In genomic region chr11:63760487-63761079, GRCh38 we compare ENCODE assay signal across 14 cellular contexts. TPM values are rescaled to one million over a fixed set of nuclear protein-coding genes. Genes with fewer than 3 reads are reported as not detected.
A peak's percentile ranks its signal among the peaks of the same experiment; 100 is the strongest.
DNase-seq lines count a peak whose midpoint lies in the region; ATAC-seq and TF ChIP-seq lines count a peak whose summit lies in the region.
"Had no signal": no experiment of that assay in that cellular context is flagged by ENCODE, and none has a peak within 500 bp of the region (broad histone marks: within the 10 kb centered on the region; RNA-seq: fewer than 3 reads in every experiment).

No MANE protein-coding gene starts in this region.

- no peaks in the 10 kb centered on the region for H3K27me3 ChIP-seq in GM23338 (ENCODE audit: insufficient read depth)
- no peaks in the 10 kb centered on the region for H3K27me3 ChIP-seq in neutrophil
- H3K27me3 ChIP-seq: BLaER1, SJCRH30 had no signal

- H3F3A ChIP-seq in GM23338 (replicated peaks; ENCODE audit: low read depth) = peaks cover 24% of the 10 kb centered on the region

- H3K4me2 ChIP-seq in GM23338 = peak overlapping the region; percentile 98
- H3K4me2 ChIP-seq: BLaER1 had no signal

- H2AFZ ChIP-seq in GM23338 = no peak overlapping the region

- peak overlapping the region; percentile 93; the same call in 1 of the 2 replicates for H3K27ac Mint-ChIP-seq in GM23338
- H3K27ac Mint-ChIP-seq in glutamatergic neuron (ENCODE audit: unreplicated experiment) = peak overlapping the region; percentile 91

- no peak overlapping the region for H3K9ac ChIP-seq in SK-N-MC (ENCODE audit: insufficient read length)
- H3K9ac ChIP-seq: BLaER1 had no signal

- H3K79me2 ChIP-seq in GM23338 (replicated peaks; ENCODE audit: insufficient read depth) = peaks cover 41% of the 10 kb centered on the region

- peak overlapping the region; percentile 95; the same call in 1 of the 2 replicates for H3K27ac ChIP-seq in GM23338 (ENCODE audit: low read depth)
- H3K27ac ChIP-seq in SK-N-MC = peak overlapping the region; percentile 79
- peak overlapping the region; percentile 17 for H3K27ac ChIP-seq in neutrophil
- H3K27ac ChIP-seq: BLaER1, SJCRH30 had no signal

- TF ChIP-seq CTCF in GM23338 (conservative IDR thresholded peaks at IDR 0.05; ENCODE audit: low read depth in 2 of 2) (no peak), glutamatergic neuron (IDR thresholded peaks at IDR 0.05; ENCODE audit: partially characterized antibody, unreplicated experiment) (no peak), neutrophil (IDR thresholded peaks at IDR 0.05) (no peak)

- H3K4me3 ChIP-seq in GM23338 (peak overlapping the region; percentile 99), SK-N-MC (no peak overlapping the region), neutrophil (ENCODE audit: low read depth in 1 of 2, low read length in 1 of 2) (no peak overlapping the region)
- H3K4me3 ChIP-seq: BLaER1, SJCRH30 had no signal

- peaks cover 33% of the 10 kb centered on the region for H3K27me3 Mint-ChIP-seq in GM23338 (ENCODE audit: insufficient read depth, low read depth, poor library complexity)
- H3K27me3 Mint-ChIP-seq in glutamatergic neuron (ENCODE audit: unreplicated experiment) = peaks cover 28% of the 10 kb centered on the region

- no peaks in the 10 kb centered on the region for H3K9me2 ChIP-seq in GM23338 (ENCODE audit: insufficient read depth)

- H3K4me1 Mint-ChIP-seq in GM23338 = peaks cover 34% of the 10 kb centered on the region
- peaks cover 15% of the 10 kb centered on the region for H3K4me1 Mint-ChIP-seq in glutamatergic neuron (ENCODE audit: low read depth, unreplicated experiment)

- no peaks in the 10 kb centered on the region for H3K9me3 ChIP-seq in SK-N-MC (ENCODE audit: low read depth, low read length)
- H3K9me3 ChIP-seq in neutrophil = no peaks in the 10 kb centered on the region
- H3K9me3 ChIP-seq: BLaER1, SJCRH30 had no signal

- DNase-seq in GM23338 (ENCODE audit: low spot score) (peak; percentile 36), SK-N-MC (ENCODE audit: low read depth, low spot score) (no peak), glutamatergic neuron (no peak), NCI-H526 (lab: John Stamatoyannopoulos, UW) (no peak), NCI-H2171 (lab: John Stamatoyannopoulos, UW) (no peak), NOMO-1 (lab: John Stamatoyannopoulos, UW; ENCODE audit: unreplicated experiment in 2 of 2) (no peak)
- DNase-seq: HCEC 1CT, MM.1S, NCI-H1105, NCI-H1694 treated with DMSO at 0.1 percent for 48 hours, NCI-H446 treated with DMSO at 0.1 percent for 48 hours, SJCRH30 had no signal

- H3K4me1 ChIP-seq in GM23338 (ENCODE audit: insufficient read depth) (peaks cover 41% of the 10 kb centered on the region), neutrophil (ENCODE audit: control insufficient read depth in 1 of 2, insufficient read depth in 1 of 2, low read depth in 1 of 2, low read length in 1 of 2) (no peaks in the 10 kb centered on the region)
- H3K4me1 ChIP-seq: SJCRH30 had no signal

- peaks cover 29% of the 10 kb centered on the region for H4K20me1 ChIP-seq in GM23338 (replicated peaks; ENCODE audit: insufficient read depth)

- H3K4me3 Mint-ChIP-seq in GM23338 (peak overlapping the region; percentile 97), glutamatergic neuron (ENCODE audit: unreplicated experiment) (peak overlapping the region; percentile 94)

- H3K36me3 Mint-ChIP-seq in GM23338 (ENCODE audit: low read depth) (peaks cover 48% of the 10 kb centered on the region), glutamatergic neuron (ENCODE audit: unreplicated experiment) (no peaks in the 10 kb centered on the region)

- H3K36me3 ChIP-seq in GM23338 (ENCODE audit: insufficient read depth) = 0 out of 2 replicates have a peak, but pooled peaks cover 13% of the 10 kb centered on the region
- peaks cover 49% of the 10 kb centered on the region for H3K36me3 ChIP-seq in SK-N-MC (ENCODE audit: insufficient read depth, low read length)
- H3K36me3 ChIP-seq in neutrophil = peaks cover 56% of the 10 kb centered on the region

- peaks cover 3% of the 10 kb centered on the region; the same call in 1 of the 3 replicates for H3K9me3 Mint-ChIP-seq in GM23338
- H3K9me3 Mint-ChIP-seq in glutamatergic neuron (ENCODE audit: unreplicated experiment) = peaks cover 34% of the 10 kb centered on the region

- ATAC-seq in GM23338 = no peak

TF ChIP-seq in GM23338, 12 proteins besides CTCF, POLR2A, EP300 and RAD21:
- TF ChIP-seq NANOG (IDR thresholded peaks at IDR 0.05; ENCODE audit: borderline replicate concordance) (no peak), ZNF331 (CRISPR knock-in tag; IDR thresholded peaks at IDR 0.05; ENCODE audit: low read depth) (no peak), STAT1 (IDR thresholded peaks at IDR 0.05; ENCODE audit: unreplicated experiment) (no peak), ETS1 (IDR thresholded peaks at IDR 0.05) (no peak), EZH2 (IDR thresholded peaks at IDR 0.05; ENCODE audit: low read depth, unreplicated experiment) (no peak), CREB1 (CRISPR knock-in tag; IDR thresholded peaks at IDR 0.05; ENCODE audit: low read depth) (no peak), POLR2AphosphoS5 (IDR thresholded peaks at IDR 0.05; ENCODE audit: low read depth) (peak; percentile 19)
- TF ChIP-seq, protein P1, sequence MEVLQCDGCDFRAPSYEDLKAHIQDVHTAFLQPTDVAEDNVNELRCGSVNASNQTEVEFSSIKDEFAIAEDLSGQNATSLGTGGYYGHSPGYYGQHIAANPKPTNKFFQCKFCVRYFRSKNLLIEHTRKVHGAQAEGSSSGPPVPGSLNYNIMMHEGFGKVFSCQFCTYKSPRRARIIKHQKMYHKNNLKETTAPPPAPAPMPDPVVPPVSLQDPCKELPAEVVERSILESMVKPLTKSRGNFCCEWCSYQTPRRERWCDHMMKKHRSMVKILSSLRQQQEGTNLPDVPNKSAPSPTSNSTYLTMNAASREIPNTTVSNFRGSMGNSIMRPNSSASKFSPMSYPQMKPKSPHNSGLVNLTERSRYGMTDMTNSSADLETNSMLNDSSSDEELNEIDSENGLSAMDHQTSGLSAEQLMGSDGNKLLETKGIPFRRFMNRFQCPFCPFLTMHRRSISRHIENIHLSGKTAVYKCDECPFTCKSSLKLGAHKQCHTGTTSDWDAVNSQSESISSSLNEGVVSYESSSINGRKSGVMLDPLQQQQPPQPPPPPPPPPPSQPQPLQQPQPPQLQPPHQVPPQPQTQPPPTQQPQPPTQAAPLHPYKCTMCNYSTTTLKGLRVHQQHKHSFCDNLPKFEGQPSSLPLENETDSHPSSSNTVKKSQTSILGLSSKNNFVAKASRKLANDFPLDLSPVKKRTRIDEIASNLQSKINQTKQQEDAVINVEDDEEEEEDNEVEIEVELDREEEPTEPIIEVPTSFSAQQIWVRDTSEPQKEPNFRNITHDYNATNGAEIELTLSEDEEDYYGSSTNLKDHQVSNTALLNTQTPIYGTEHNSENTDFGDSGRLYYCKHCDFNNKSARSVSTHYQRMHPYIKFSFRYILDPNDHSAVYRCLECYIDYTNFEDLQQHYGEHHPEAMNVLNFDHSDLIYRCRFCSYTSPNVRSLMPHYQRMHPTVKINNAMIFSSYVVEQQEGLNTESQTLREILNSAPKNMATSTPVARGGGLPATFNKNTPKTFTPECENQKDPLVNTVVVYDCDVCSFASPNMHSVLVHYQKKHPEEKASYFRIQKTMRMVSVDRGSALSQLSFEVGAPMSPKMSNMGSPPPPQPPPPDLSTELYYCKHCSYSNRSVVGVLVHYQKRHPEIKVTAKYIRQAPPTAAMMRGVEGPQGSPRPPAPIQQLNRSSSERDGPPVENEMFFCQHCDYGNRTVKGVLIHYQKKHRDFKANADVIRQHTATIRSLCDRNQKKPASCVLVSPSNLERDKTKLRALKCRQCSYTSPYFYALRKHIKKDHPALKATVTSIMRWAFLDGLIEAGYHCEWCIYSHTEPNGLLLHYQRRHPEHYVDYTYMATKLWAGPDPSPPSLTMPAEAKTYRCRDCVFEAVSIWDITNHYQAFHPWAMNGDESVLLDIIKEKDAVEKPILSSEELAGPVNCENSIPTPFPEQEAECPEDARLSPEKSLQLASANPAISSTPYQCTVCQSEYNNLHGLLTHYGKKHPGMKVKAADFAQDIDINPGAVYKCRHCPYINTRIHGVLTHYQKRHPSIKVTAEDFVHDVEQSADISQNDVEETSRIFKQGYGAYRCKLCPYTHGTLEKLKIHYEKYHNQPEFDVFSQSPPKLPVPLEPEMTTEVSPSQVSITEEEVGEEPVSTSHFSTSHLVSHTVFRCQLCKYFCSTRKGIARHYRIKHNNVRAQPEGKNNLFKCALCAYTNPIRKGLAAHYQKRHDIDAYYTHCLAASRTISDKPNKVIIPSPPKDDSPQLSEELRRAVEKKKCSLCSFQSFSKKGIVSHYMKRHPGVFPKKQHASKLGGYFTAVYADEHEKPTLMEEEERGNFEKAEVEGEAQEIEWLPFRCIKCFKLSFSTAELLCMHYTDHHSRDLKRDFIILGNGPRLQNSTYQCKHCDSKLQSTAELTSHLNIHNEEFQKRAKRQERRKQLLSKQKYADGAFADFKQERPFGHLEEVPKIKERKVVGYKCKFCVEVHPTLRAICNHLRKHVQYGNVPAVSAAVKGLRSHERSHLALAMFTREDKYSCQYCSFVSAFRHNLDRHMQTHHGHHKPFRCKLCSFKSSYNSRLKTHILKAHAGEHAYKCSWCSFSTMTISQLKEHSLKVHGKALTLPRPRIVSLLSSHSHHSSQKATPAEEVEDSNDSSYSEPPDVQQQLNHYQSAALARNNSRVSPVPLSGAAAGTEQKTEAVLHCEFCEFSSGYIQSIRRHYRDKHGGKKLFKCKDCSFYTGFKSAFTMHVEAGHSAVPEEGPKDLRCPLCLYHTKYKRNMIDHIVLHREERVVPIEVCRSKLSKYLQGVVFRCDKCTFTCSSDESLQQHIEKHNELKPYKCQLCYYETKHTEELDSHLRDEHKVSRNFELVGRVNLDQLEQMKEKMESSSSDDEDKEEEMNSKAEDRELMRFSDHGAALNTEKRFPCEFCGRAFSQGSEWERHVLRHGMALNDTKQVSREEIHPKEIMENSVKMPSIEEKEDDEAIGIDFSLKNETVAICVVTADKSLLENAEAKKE (CRISPR knock-in tag; IDR thresholded peaks at IDR 0.05) = no peak

RNA-seq across cellular contexts. Expression of gene ZFTA, which starts 8.0 kb away (rescaled TPM):
- 32.1 and 36.6 TPM in 2 replicates for total RNA-seq in GM23338 (2014; rRNA removed; shearing (Covaris generic))
- 8.3 and 8.5 TPM in 2 replicates for polyA plus RNA-seq in GM23338 (2016; fragmentation: Nextera tagmentation; extraction: Ambion mirVana)
- total RNA-seq in glutamatergic neuron (ENCODE audit: unreplicated experiment) = 216 TPM

RNA-seq across cellular contexts. Expression of gene SPINDOC, which starts 52.7 kb away (rescaled TPM):
- 65.5 and 84.7 TPM in 2 replicates for total RNA-seq in GM23338 (2014; rRNA removed; shearing (Covaris generic))
- 9.4 and 12.9 TPM in 2 replicates for polyA plus RNA-seq in GM23338 (2016; fragmentation: Nextera tagmentation; extraction: Ambion mirVana)
- 83.7 TPM for total RNA-seq in glutamatergic neuron (ENCODE audit: unreplicated experiment)

Comparison
In these comparisons a context has a peak if more than half of its experiments do, and no peak if none do; other contexts are left out.
1. H3K27ac ChIP-seq: peak in every context shown above with its lines; median percentile 95 in GM23338; 79 in SK-N-MC; 17 in neutrophil.